In the genomic region with DNA sequence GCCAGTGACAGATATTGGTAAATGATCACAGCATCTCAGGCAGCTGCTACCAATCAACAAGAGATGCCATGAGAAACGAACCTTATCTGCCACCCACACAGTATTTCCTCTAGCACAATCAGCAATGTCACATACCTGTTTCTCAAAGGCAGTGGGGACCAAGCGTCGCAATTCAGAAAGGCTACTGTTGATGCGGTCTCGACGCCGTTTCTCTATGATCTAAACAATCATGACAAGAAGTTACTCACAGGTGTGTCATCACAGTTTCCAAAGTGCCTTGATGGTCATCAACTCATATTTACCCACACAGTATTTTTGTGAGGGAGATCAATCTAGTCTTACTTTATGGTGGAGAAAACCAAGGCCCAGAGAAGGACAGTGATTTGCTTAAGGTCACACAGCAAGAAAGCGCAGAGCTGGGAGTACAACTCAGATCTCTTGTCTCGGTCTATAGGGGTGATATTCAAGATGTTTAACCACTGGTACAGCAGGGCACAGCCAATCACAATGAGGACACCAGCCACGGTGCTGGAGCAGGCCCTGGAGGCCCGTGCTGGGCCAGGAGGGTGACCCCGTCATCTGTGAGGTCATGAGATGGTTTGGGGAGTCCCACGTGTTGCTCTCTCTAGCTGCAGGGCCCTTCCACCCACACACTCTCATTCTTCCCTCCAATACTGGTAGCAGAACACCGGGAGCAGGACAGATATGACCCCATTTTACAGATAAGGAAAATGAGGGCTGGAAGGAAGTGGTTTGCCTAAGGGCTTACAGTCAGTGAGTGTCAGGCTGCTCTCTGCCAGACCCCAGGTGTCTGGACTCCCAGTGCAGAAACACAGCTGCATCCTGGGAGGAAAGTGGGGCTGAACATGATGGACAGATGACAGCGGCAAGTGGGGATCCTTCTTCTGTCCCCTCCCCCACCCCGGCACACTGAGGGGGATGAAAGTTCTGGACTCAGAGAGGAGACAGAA, we compare ENCODE assay signal across 18 cellular contexts. TPM values are rescaled to one million over a fixed set of nuclear protein-coding genes. Genes with fewer than 3 reads are reported as not detected.
DNase-seq lines count a peak whose midpoint lies in the region; ATAC-seq, FAIRE-seq and TF ChIP-seq lines count a peak whose summit lies in the region.
"Had no signal": no experiment of that assay in that cellular context is flagged by ENCODE, and none has a peak within 500 bp of the region (broad histone marks: within the 10 kb centered on the region; RNA-seq: fewer than 3 reads in every experiment).

No MANE protein-coding gene starts in this region.

- no peak overlapping the region for H2BK5ac ChIP-seq in trophoblast cell (ENCODE audit: low read depth, low read length, poor library complexity)

- no peak overlapping the region for H3K9ac ChIP-seq in trophoblast cell (ENCODE audit: low read length)

- FAIRE-seq in GM12891 (lab: Jason Lieb, UNC), result peak; percentile 70
- FAIRE-seq: A204.1, keratinocyte, urothelium cell line had no signal

- WGBS in trophoblast cell (ENCODE audit: extremely low coverage, insufficient coverage, insufficient read length), result no CpG with 5 or more reads among the region's 16 CpGs

- no peak overlapping the region for H3K14ac ChIP-seq in trophoblast cell (ENCODE audit: low read length)

- H4K12ac ChIP-seq in trophoblast cell (ENCODE audit: low read depth, low read length), result no peak overlapping the region

- TF ChIP-seq POLR2A in GM12891 (IDR thresholded peaks at IDR 0.05; ENCODE audit: low read depth, low read length), result no peak

- CTCF ChIA-PET in activated CD4-positive, alpha-beta T cell treated with anti-CD3 and anti-CD28 coated beads for 36 hours (lab: Charles Lee), result interaction anchor here (1.2 to 1.9 kb wide), 2 partner anchors 10 to 22 kb away, joined by 5 to 8 read pairs; no protein-coding TSS in a partner anchor

- H3K27ac Mint-ChIP-seq in activated CD4-positive, alpha-beta T cell treated with anti-CD3 and anti-CD28 coated beads for 36 hours, result no peak overlapping the region
- H3K27ac Mint-ChIP-seq in activated T-helper 17 cell treated with anti-CD3 and anti-CD28 coated beads, Interleukin-2, amount 50 U/mL, for 72 hours, result peak overlapping the region; percentile 80
- H3K27ac Mint-ChIP-seq: CD14-positive monocyte; stimulated activated naive B cell treated with anti-CD40 and anti-IgM and Interleukin-4, amounts not matched to agents 10 μg/mL and 1 μg/mL and 100 μg/mL, for 72 hours had no signal

- H2AFZ ChIP-seq in trophoblast cell (ENCODE audit: insufficient read depth, low read length, poor library complexity), result no peak overlapping the region

- POLR2A ChIA-PET in activated CD4-positive, alpha-beta T cell treated with anti-CD3 and anti-CD28 coated beads for 36 hours (lab: Charles Lee), result no interaction called here

- peaks cover 23% of the 10 kb centered on the region for H3K27me3 ChIP-seq in trophoblast cell (ENCODE audit: insufficient read depth, low read length)

- H4K8ac ChIP-seq in trophoblast cell (ENCODE audit: low read depth, low read length), result no peak overlapping the region

- H3K27me3 Mint-ChIP-seq in activated CD4-positive, alpha-beta T cell treated with anti-CD3 and anti-CD28 coated beads for 36 hours, result peaks cover 17% of the 10 kb centered on the region
- H3K27me3 Mint-ChIP-seq in activated T-helper 17 cell treated with anti-CD3 and anti-CD28 coated beads, Interleukin-2, amount 50 U/mL, for 72 hours, result peaks cover 25% of the 10 kb centered on the region

- no peak overlapping the region for H3K18ac ChIP-seq in trophoblast cell (ENCODE audit: low read length)

- H2BK120ac ChIP-seq in trophoblast cell (ENCODE audit: insufficient read depth, low read length, poor library complexity), result no peak overlapping the region

- no peak overlapping the region for H2BK12ac ChIP-seq in trophoblast cell (ENCODE audit: low read length)

- H3K36me3 Mint-ChIP-seq in activated CD4-positive, alpha-beta T cell treated with anti-CD3 and anti-CD28 coated beads for 36 hours (ENCODE audit: low read depth), result no peaks in the 10 kb centered on the region
- no peaks in the 10 kb centered on the region for H3K36me3 Mint-ChIP-seq in activated T-helper 17 cell treated with anti-CD3 and anti-CD28 coated beads, Interleukin-2, amount 50 U/mL, for 72 hours (ENCODE audit: low read depth)
- H3K36me3 Mint-ChIP-seq: CD14-positive monocyte; stimulated activated naive B cell treated with anti-CD40 and anti-IgM and Interleukin-4, amounts not matched to agents 10 μg/mL and 1 μg/mL and 100 μg/mL, for 72 hours had no signal

- H3K9me3 ChIP-seq in trophoblast cell (ENCODE audit: insufficient read depth, low read depth, low read length), result peaks cover 9% of the 10 kb centered on the region

- peaks cover 6 to 7% of the 10 kb centered on the region in 2 experiments for H3K4me1 ChIP-seq in trophoblast cell (ENCODE audit: control insufficient read depth in 1 of 2, insufficient read depth in 2 of 2, low read length in 2 of 2)

- ATAC-seq in activated CD4-positive, alpha-beta T cell treated with anti-CD3 and anti-CD28 coated beads for 36 hours, result peak; percentile 42
- peak; percentile 85 for ATAC-seq in activated T-helper 17 cell treated with anti-CD3 and anti-CD28 coated beads, Interleukin-2, amount 50 U/mL, for 72 hours (replicated peaks)
- no peak for ATAC-seq in HG03342 (IDR thresholded peaks at IDR 0.05; ENCODE audit: unreplicated experiment)
- ATAC-seq: stimulated activated naive B cell treated with anti-CD40 and anti-IgM and Interleukin-4, amounts not matched to agents 10 μg/mL and 1 μg/mL and 100 μg/mL, for 72 hours had no signal

- H3K4ac ChIP-seq in trophoblast cell (ENCODE audit: low read depth, low read length), result no peak overlapping the region

- intact Hi-C loops in activated CD4-positive, alpha-beta T cell treated with anti-CD3 and anti-CD28 coated beads for 36 hours (cut with DNase I, micrococcal nuclease), result no loop called here

- H3K23ac ChIP-seq in trophoblast cell (ENCODE audit: low read length), result no peak overlapping the region

- no peaks in the 10 kb centered on the region for H3K79me2 ChIP-seq in trophoblast cell (ENCODE audit: control insufficient read depth, insufficient read depth, low read length, poor library complexity)

- H3K36me3 ChIP-seq in trophoblast cell (ENCODE audit: control insufficient read depth in 1 of 2, insufficient read depth in 2 of 2, low read length in 2 of 2), result no peaks in the 10 kb centered on the region

- no peaks in the 10 kb centered on the region for H3K9me3 Mint-ChIP-seq in activated CD4-positive, alpha-beta T cell treated with anti-CD3 and anti-CD28 coated beads for 36 hours (ENCODE audit: low read depth)
- no peaks in the 10 kb centered on the region for H3K9me3 Mint-ChIP-seq in activated T-helper 17 cell treated with anti-CD3 and anti-CD28 coated beads, Interleukin-2, amount 50 U/mL, for 72 hours
- H3K9me3 Mint-ChIP-seq: CD14-positive monocyte; stimulated activated naive B cell treated with anti-CD40 and anti-IgM and Interleukin-4, amounts not matched to agents 10 μg/mL and 1 μg/mL and 100 μg/mL, for 72 hours had no signal

- no peak overlapping the region for H3K4me2 ChIP-seq in trophoblast cell (ENCODE audit: low read length)

- no peak overlapping the region for H3K4me3 Mint-ChIP-seq in activated CD4-positive, alpha-beta T cell treated with anti-CD3 and anti-CD28 coated beads for 36 hours
- H3K4me3 Mint-ChIP-seq in activated T-helper 17 cell treated with anti-CD3 and anti-CD28 coated beads, Interleukin-2, amount 50 U/mL, for 72 hours, result peak overlapping the region; percentile 52
- H3K4me3 Mint-ChIP-seq: CD14-positive monocyte; stimulated activated naive B cell treated with anti-CD40 and anti-IgM and Interleukin-4, amounts not matched to agents 10 μg/mL and 1 μg/mL and 100 μg/mL, for 72 hours had no signal

- H3K79me1 ChIP-seq in trophoblast cell (ENCODE audit: low read length), result no peaks in the 10 kb centered on the region

- H3K27ac ChIP-seq in trophoblast cell (ENCODE audit: low read depth, low read length), result no peak overlapping the region

- H3K4me1 Mint-ChIP-seq in activated CD4-positive, alpha-beta T cell treated with anti-CD3 and anti-CD28 coated beads for 36 hours, result peaks cover 12% of the 10 kb centered on the region
- peaks cover 22% of the 10 kb centered on the region for H3K4me1 Mint-ChIP-seq in activated T-helper 17 cell treated with anti-CD3 and anti-CD28 coated beads, Interleukin-2, amount 50 U/mL, for 72 hours
- H3K4me1 Mint-ChIP-seq: CD14-positive monocyte; stimulated activated naive B cell treated with anti-CD40 and anti-IgM and Interleukin-4, amounts not matched to agents 10 μg/mL and 1 μg/mL and 100 μg/mL, for 72 hours had no signal

- no peak overlapping the region for H2AK5ac ChIP-seq in trophoblast cell (ENCODE audit: low read length)

- H4K91ac ChIP-seq in trophoblast cell (ENCODE audit: low read depth, low read length), result no peak overlapping the region

- DNase-seq in activated CD4-positive, alpha-beta T cell treated with anti-CD3 and anti-CD28 coated beads for 36 hours, result peak; percentile 18
- no peak for DNase-seq in activated CD4-positive, alpha-beta T cell treated with anti-CD3 and anti-CD28 coated beads for 1 hour
- DNase-seq in GM12891 (ENCODE audit: insufficient read length, low spot score), result no peak
- DNase-seq in trophoblast cell, result peak; percentile 61 to 74
- DNase-seq in NCI-H187 (lab: John Stamatoyannopoulos, UW), result no peak
- no peak for DNase-seq in SW 1271 (lab: John Stamatoyannopoulos, UW)
- DNase-seq: DMS53; effector CD4-positive, alpha-beta T cell; NCI-H2081 treated with DMSO at 0.1 percent for 48 hours; NCI-H69; stimulated activated naive B cell treated with anti-CD40 and anti-IgM and Interleukin-4, amounts not matched to agents 10 μg/mL and 1 μg/mL and 100 μg/mL, for 72 hours had no signal

- no peak overlapping the region for H3K4me3 ChIP-seq in trophoblast cell (ENCODE audit: low read depth, low read length)

RNA-seq across cellular contexts. Expression of a gene that starts 7.8 kb away (rescaled TPM):
- total RNA-seq in activated CD4-positive, alpha-beta T cell treated with anti-CD3 and anti-CD28 coated beads for 36 hours, result under 1 TPM; 0.19 to 0.23 TPM
- polyA plus RNA-seq in GM12891 (2012; ENCODE audit: low read depth, missing spikeins), result 0.05 TPM
- total RNA-seq in activated T-helper 17 cell treated with anti-CD3 and anti-CD28 coated beads, Interleukin-2, amount 50 U/mL, for 72 hours, result under 1 TPM in 1 of 2 donors, not detected in 1; 0.40 TPM
- 0.26 and 0.32 TPM in 2 replicates for polyA plus RNA-seq in trophoblast cell (2013)
- polyA plus RNA-seq: keratinocyte had no signal

RNA-seq across cellular contexts. Expression of a gene that starts 40.3 kb away (rescaled TPM):
- under 1 TPM in 1 of 2 experiments, not detected in 1; 0.21 TPM for total RNA-seq in activated CD4-positive, alpha-beta T cell treated with anti-CD3 and anti-CD28 coated beads for 36 hours
- polyA plus RNA-seq in GM12891 (2012; ENCODE audit: low read depth, missing spikeins), result not detected
- total RNA-seq in activated T-helper 17 cell treated with anti-CD3 and anti-CD28 coated beads, Interleukin-2, amount 50 U/mL, for 72 hours, result not detected
- not detected in 2 replicates for polyA plus RNA-seq in trophoblast cell (2013)
- polyA plus RNA-seq: CD14-positive monocyte, keratinocyte had no signal

RNA-seq across cellular contexts. Expression of a gene that starts 55.1 kb away (rescaled TPM):
- total RNA-seq in activated CD4-positive, alpha-beta T cell treated with anti-CD3 and anti-CD28 coated beads for 36 hours, result 100 to 1,000 TPM; 322 to 330 TPM
- 164 TPM for polyA plus RNA-seq in GM12891 (2012; ENCODE audit: low read depth, missing spikeins)
- total RNA-seq in activated T-helper 17 cell treated with anti-CD3 and anti-CD28 coated beads, Interleukin-2, amount 50 U/mL, for 72 hours, result 100 to 1,000 TPM; 181 to 246 TPM
- polyA plus RNA-seq in trophoblast cell (2013), result 159 and 165 TPM in 2 replicates

RNA-seq across cellular contexts. Expression of a gene that starts 59.6 kb away (rescaled TPM):
- total RNA-seq in activated CD4-positive, alpha-beta T cell treated with anti-CD3 and anti-CD28 coated beads for 36 hours, result 1 to 10 TPM in 1 of 2 experiments, under 1 TPM in 1; 0.94 to 1.1 TPM
- polyA plus RNA-seq in GM12891 (2012; ENCODE audit: low read depth, missing spikeins), result 0.31 TPM
- 1 to 10 TPM in 1 of 2 donors, under 1 TPM in 1; 0.50 to 1.2 TPM for total RNA-seq in activated T-helper 17 cell treated with anti-CD3 and anti-CD28 coated beads, Interleukin-2, amount 50 U/mL, for 72 hours
- 0.40 and 0.47 TPM in 2 replicates for polyA plus RNA-seq in trophoblast cell (2013)
- total RNA-seq: sciatic nerve had no signal
- polyA plus RNA-seq: keratinocyte had no signal

Comparison
In these comparisons a context has a peak if more than half of its experiments do, and no peak if none do; other contexts are left out.
1. DNase-seq: peak in activated CD4-positive, alpha-beta T cell treated with anti-CD3 and anti-CD28 coated beads for 36 hours (single experiment) and trophoblast cell (2 of 2); none in activated CD4-positive, alpha-beta T cell treated with anti-CD3 and anti-CD28 coated beads for 1 hour (single experiment), GM12891 (single experiment), NCI-H187 (0 of 2) and SW 1271 (0 of 2).